In the genomic region with DNA sequence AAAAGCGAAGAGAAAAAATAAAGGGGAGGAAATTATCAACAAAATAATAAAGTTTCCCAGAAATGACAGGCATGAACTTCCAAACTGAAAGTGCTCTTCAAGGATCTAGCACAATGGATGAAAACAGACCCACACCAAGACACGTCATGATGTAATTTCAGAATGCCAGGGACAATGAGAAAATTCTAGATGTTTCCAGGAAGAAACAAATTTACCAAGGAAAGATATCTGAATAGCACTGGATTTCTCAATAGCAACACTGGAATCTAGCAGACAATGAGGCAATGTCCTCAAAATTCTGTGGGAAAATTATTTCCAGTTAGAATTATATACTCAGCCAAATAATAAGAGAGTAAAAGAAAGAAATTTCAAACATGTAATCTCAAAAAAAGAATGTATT, we compare ENCODE assay signal across 13 cellular contexts. TPM values are rescaled to one million over a fixed set of nuclear protein-coding genes. Genes with fewer than 3 reads are reported as not detected.
A peak's percentile ranks its signal among the peaks of the same experiment; 100 is the strongest.
DNase-seq lines count a peak whose midpoint lies in the region; ATAC-seq and TF ChIP-seq lines count a peak whose summit lies in the region.
"Had no signal": no experiment of that assay in that cellular context is flagged by ENCODE, and none has a peak within 500 bp of the region (broad histone marks: within the 10 kb centered on the region; RNA-seq: fewer than 3 reads in every experiment).

No MANE protein-coding gene starts in this region.

- peak; percentile 69 for ATAC-seq in Right ventricle myocardium inferior
- peak; percentile 54 for ATAC-seq in omental fat pad (ENCODE audit: low FRiP score)
- ATAC-seq in aorta (ENCODE audit: low FRiP score): peak; percentile 64

- H3K9ac ChIP-seq in fibroblast of lung (ENCODE audit: insufficient read depth, low read length): no peak overlapping the region

- no peaks in the 10 kb centered on the region for H3K27me3 ChIP-seq in fibroblast of lung (ENCODE audit: control insufficient read depth, insufficient read depth, low read length)
- H3K27me3 ChIP-seq in aorta (ENCODE audit: control insufficient read depth in 1 of 2, insufficient read depth in 2 of 2, low read length in 1 of 2): no peaks in the 10 kb centered on the region

- POLR2A ChIA-PET in GM10248 (lab: Yijun Ruan, JAX): no interaction called here

- intact Hi-C loops in Right ventricle myocardium inferior (cut with DNase I): no loop called here
- intact Hi-C loops in cardiac septum (cut with DNase I): no loop called here
- intact Hi-C loops in aorta (cut with DNase I): no loop called here

- no peak for TF ChIP-seq CTCF in fibroblast of lung (conservative IDR thresholded peaks at IDR 0.05 in 1 of 2, IDR thresholded peaks at IDR 0.05 in 1 of 2; ENCODE audit: low read depth in 1 of 2, low read length in 2 of 2)
- no peak for TF ChIP-seq CTCF in omental fat pad (IDR thresholded peaks at IDR 0.05)
- TF ChIP-seq CTCF in coronary artery (IDR thresholded peaks at IDR 0.05): no peak
- no peak for TF ChIP-seq CTCF in GM10248 (IDR thresholded peaks at IDR 0.05; ENCODE audit: control extremely low read depth, extremely low read depth, low read depth, missing control alignments)

- no peak overlapping the region for H3K4me2 ChIP-seq in fibroblast of lung (ENCODE audit: extremely low read depth, insufficient read depth, low read length)
- H3K4me2 ChIP-seq: smooth muscle cell had no signal

- no peak overlapping the region for H2AFZ ChIP-seq in fibroblast of lung (ENCODE audit: low read length)

- H3K27ac ChIP-seq in fibroblast of lung (ENCODE audit: insufficient read depth, low read length): peak overlapping the region; percentile 33
- H3K27ac ChIP-seq in aorta (ENCODE audit: low read depth in 1 of 2, low read length in 2 of 2): peak overlapping the region; percentile 5 to 44
- H3K27ac ChIP-seq in coronary artery: peak overlapping the region in 1 of 2 donors; percentile 20
- H3K27ac ChIP-seq: 22Rv1 had no signal

- H3K4me3 ChIP-seq in fibroblast of lung (replicated peaks in 1 of 4; ENCODE audit: control extremely low read depth in 1 of 4, insufficient read depth in 1 of 4, low read depth in 3 of 4, low read length in 4 of 4) (no peak overlapping the region), aorta (ENCODE audit: low read length in 2 of 2) (no peak overlapping the region), coronary artery (no peak overlapping the region)
- H3K4me3 ChIP-seq: smooth muscle cell had no signal

- no peaks in the 10 kb centered on the region for H3K9me3 ChIP-seq in fibroblast of lung (ENCODE audit: control insufficient read depth, insufficient read depth, low read depth, low read length)
- no peaks in the 10 kb centered on the region for H3K9me3 ChIP-seq in aorta (ENCODE audit: control insufficient read depth, low read length)

- no peaks in the 10 kb centered on the region for H4K20me1 ChIP-seq in fibroblast of lung (ENCODE audit: control insufficient read depth, extremely low read depth, insufficient read depth, low read length)

- CTCF ChIA-PET in GM10248 (lab: Yijun Ruan, JAX): interaction anchor here (0.6 kb wide), 1 partner anchor 923 kb away, joined by 3 read pairs; no protein-coding TSS in a partner anchor

- peaks cover 60% of the 10 kb centered on the region for H3K79me2 ChIP-seq in fibroblast of lung (ENCODE audit: control insufficient read depth, insufficient read depth, low read length)

- H3K36me3 ChIP-seq in fibroblast of lung (ENCODE audit: control insufficient read depth, insufficient read depth, low read length) (no peaks in the 10 kb centered on the region), aorta (ENCODE audit: control insufficient read depth in 1 of 2, insufficient read depth in 2 of 2, low read length in 1 of 2) (no peaks in the 10 kb centered on the region)

- H3K4me1 ChIP-seq in fibroblast of lung (ENCODE audit: control insufficient read depth, extremely low read depth, insufficient read depth, low read length) (no peaks in the 10 kb centered on the region), aorta (ENCODE audit: control insufficient read depth in 1 of 2, insufficient read depth in 2 of 2, low read length in 2 of 2) (peaks cover 0 to 3% of the 10 kb centered on the region in 2 donors)

- 45% methylated on average over 2 of the region's 2 CpGs for WGBS in aorta, 2 donors

- DNase-seq in Right ventricle myocardium inferior (ENCODE audit: missing footprints) (no peak), cardiac septum (ENCODE audit: low spot score) (no peak), fibroblast of lung (ENCODE audit: low read depth in 2 of 2) (peak; percentile 52 to 79), omental fat pad (ENCODE audit: low spot score) (no peak), aorta (no peak), coronary artery (ENCODE audit: low spot score) (no peak), inferior parietal cortex (ENCODE audit: extremely low spot score) (no peak), GM10248 (ENCODE audit: extremely low spot score) (no peak)
- DNase-seq: activated CD4-positive, CD25-positive, alpha-beta regulatory T cell treated with anti-CD3 and anti-CD28 coated beads, Interleukin-2, amount 50 U/mL, for 72 hours; activated T-cell treated with anti-CD3 and anti-CD28 coated beads, Interleukin-2, amount 50 U/mL, for 1 hour; NCI-H2171 treated with DMSO at 0.1 percent for 48 hours had no signal

RNA-seq across cellular contexts. Expression of gene DENND5A, which starts 46.0 kb away (rescaled TPM):
- total RNA-seq in Right ventricle myocardium inferior (105 TPM), cardiac septum (132 TPM), fibroblast of lung (124 and 235 TPM in 2 replicates), omental fat pad (100 to 1,000 TPM; 113 to 163 (median 121) TPM), aorta (100 to 1,000 TPM; 129 to 155 TPM)
- polyA plus RNA-seq in fibroblast of lung (125 and 128 TPM in 2 replicates), aorta (10 to 100 TPM; 56.0 to 63.5 TPM)
- polyA plus RNA-seq in fibroblast of lung (2012): 67.3 and 73.6 TPM in 2 replicates
- 463 and 535 TPM in 2 replicates for polyA minus RNA-seq in fibroblast of lung (ENCODE audit: low replicate concordance)

Comparison
In these comparisons a context has a peak if more than half of its experiments do, and no peak if none do; other contexts are left out.
1. DNase-seq: peak in fibroblast of lung (2 of 2); none in Right ventricle myocardium inferior (single experiment), cardiac septum (single experiment), omental fat pad (single experiment), aorta (0 of 2), coronary artery (single experiment), inferior parietal cortex (single experiment) and GM10248 (single experiment).
2. Peak in every context shown above with its lines, with median percentiles within 50 percentile points of each other: ATAC-seq.